In the genomic region with DNA sequence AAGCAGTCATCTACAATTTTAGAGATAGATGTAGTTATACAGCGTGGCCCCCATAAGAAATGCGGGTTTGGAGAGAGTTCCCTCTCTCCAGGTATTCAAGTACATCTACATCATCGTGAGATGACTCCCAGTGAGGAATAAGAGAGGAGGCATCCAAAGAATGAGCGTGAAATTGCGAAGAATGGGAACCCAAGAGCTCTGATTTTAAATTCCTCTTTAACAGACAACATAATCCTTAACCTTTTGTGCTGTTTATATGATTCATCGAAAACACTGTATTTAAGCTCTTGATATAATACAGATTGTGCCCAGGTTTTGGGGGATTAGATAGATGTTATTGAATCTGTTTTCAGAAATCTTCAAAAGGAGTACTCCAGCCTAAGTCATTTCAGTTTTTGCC, we compare ENCODE assay signal across 28 cellular contexts.
"Had no signal": no experiment of that assay in that cellular context is flagged by ENCODE, and none has a peak within 500 bp of the region (broad histone marks: within the 10 kb centered on the region; RNA-seq: fewer than 3 reads in every experiment).

No MANE protein-coding gene starts in this region.

- H3K4me3 ChIP-seq: coronary artery, heart left ventricle, lower lobe of right lung, neural progenitor cell, spleen, transverse colon had no signal

- ATAC-seq: activated CD4-positive, alpha-beta T cell treated with anti-CD3 and anti-CD28 coated beads for 36 hours; activated naive CD4-positive, alpha-beta T cell treated with anti-CD3 and anti-CD28 coated beads, Interleukin-2, amount 50 U/mL, for 72 hours; activated T-cell treated with anti-CD3 and anti-CD28 coated beads, Interleukin-2, amount 50 U/mL, for 72 hours; effector memory CD8-positive, alpha-beta T cell; foreskin keratinocyte; heart left ventricle; left lobe of liver; lower lobe of right lung; natural killer cell; right cardiac atrium had no signal

- H3K9me3 ChIP-seq: heart left ventricle, lower lobe of right lung, spleen, transverse colon had no signal

- H2AFZ ChIP-seq: neural progenitor cell had no signal

- H3K27me3 ChIP-seq: foreskin keratinocyte, heart left ventricle, neural progenitor cell, spleen, transverse colon had no signal

- H3K4me2 ChIP-seq: neural progenitor cell had no signal

- H3K36me3 ChIP-seq: heart left ventricle, lower lobe of right lung, neural progenitor cell, spleen, transverse colon had no signal

- H3K27ac ChIP-seq: coronary artery, foreskin keratinocyte, heart left ventricle, lower lobe of right lung, neural progenitor cell, spleen, transverse colon had no signal

- H3K9ac ChIP-seq: neural progenitor cell had no signal

- H3K4me1 ChIP-seq: foreskin keratinocyte, heart left ventricle, lower lobe of right lung, transverse colon had no signal

- DNase-seq: activated CD4-positive, alpha-beta T cell treated with anti-CD3 and anti-CD28 coated beads for 36 hours; activated CD4-positive, alpha-beta T cell treated with anti-CD3 and anti-CD28 coated beads, Interleukin-2, amount 50 U/mL, for 4 hours; activated CD4-positive, CD25-positive, alpha-beta regulatory T cell; activated naive CD4-positive, alpha-beta T cell; activated T-cell treated with anti-CD3 and anti-CD28 coated beads for 4 hours; activated T-cell treated with anti-CD3 and anti-CD28 coated beads, Interleukin-2, amount 50 U/mL, for 72 hours; aorta; cerebellar nuclear complex; effector memory CD8-positive, alpha-beta T cell; erythroblast; foreskin keratinocyte; heart left ventricle; hypothalamus; immature natural killer cell; kidney glomerular epithelial cell; lower lobe of right lung; mesendoderm; natural killer cell; posterior cingulate gyrus; right cardiac atrium; spleen; stimulated activated naive CD4-positive, alpha-beta T cell treated with Interleukin-2 at 50 U/mL for 16 hours; T-helper 1 cell; transverse colon had no signal
